In the genomic region with DNA sequence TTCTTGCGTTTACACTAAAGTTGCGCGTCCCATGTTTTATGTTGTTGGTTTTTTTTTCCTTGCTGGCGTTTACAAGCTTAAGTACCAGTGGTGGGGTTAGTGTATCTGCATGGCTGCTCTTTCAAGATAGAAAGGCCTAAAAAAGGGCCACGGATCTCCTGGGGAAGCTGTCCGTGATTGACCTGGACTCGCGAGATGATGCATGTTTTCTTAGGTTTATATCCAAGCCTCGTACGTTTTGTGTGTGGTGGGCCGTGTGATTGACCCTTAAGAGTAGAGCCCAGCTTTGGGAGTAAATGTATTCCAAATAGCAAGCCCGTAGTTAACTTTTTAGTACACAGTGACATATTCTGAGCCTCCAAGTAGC, we compare ENCODE assay signal across 8 cellular contexts. TPM values are rescaled to one million over a fixed set of nuclear protein-coding genes. Genes with fewer than 3 reads are reported as not detected.
DNase-seq lines count a peak whose midpoint lies in the region; ATAC-seq and TF ChIP-seq lines count a peak whose summit lies in the region.
"Not testable (repeated sequence)": the region's sequence is repeated elsewhere in the genome, so short reads cannot be mapped to it uniquely, and the experiment has no call there.

No MANE protein-coding gene starts in this region.

- H3K27ac Mint-ChIP-seq in activated CD4-positive, alpha-beta T cell treated with anti-CD3 and anti-CD28 coated beads, Interleukin-2, amount 10 ng/mL, durations not matched to agents 24 days and 14 days = peak overlapping the region; percentile 90
- peak overlapping the region; percentile 92 for H3K27ac Mint-ChIP-seq in dendritic cell treated with granulocyte-macrophage colony-stimulating factor and Interleukin-4, amounts not matched to agents 40 ng/mL and 50 ng/mL, for 4 days
- peak overlapping the region; percentile 92 to 96 (median 94) for H3K27ac Mint-ChIP-seq in immature natural killer cell

- intact Hi-C loops in activated CD4-positive, alpha-beta T cell treated with anti-CD3 and anti-CD28 coated beads, Interleukin-2, amount 10 ng/mL, durations not matched to agents 24 days and 14 days (cut with micrococcal nuclease); dendritic cell treated with granulocyte-macrophage colony-stimulating factor and Interleukin-4, amounts not matched to agents 40 ng/mL and 50 ng/mL, for 4 days (cut with micrococcal nuclease): not testable (repeated sequence)

- peaks cover 16% of the 10 kb centered on the region for H3K4me1 Mint-ChIP-seq in activated CD4-positive, alpha-beta T cell treated with anti-CD3 and anti-CD28 coated beads, Interleukin-2, amount 10 ng/mL, durations not matched to agents 24 days and 14 days
- H3K4me1 Mint-ChIP-seq in dendritic cell treated with granulocyte-macrophage colony-stimulating factor and Interleukin-4, amounts not matched to agents 40 ng/mL and 50 ng/mL, for 4 days (ENCODE audit: low read depth) = peaks cover 29% of the 10 kb centered on the region
- H3K4me1 Mint-ChIP-seq in immature natural killer cell = peaks cover 36 to 51% of the 10 kb centered on the region in 2 donors

- H3K27ac ChIP-seq in Karpas-422 (ENCODE audit: low read length) (peak overlapping the region; percentile 43; the same call in 1 of the 2 replicates), osteoblast (ENCODE audit: low read depth, low read length) (peak overlapping the region; percentile 77)
- not testable (repeated sequence) for H3K27ac ChIP-seq in urinary bladder (ENCODE audit: low read depth)

- H3K36me3 ChIP-seq in Karpas-422 (ENCODE audit: insufficient read depth, low read length) = peaks cover 10% of the 10 kb centered on the region
- H3K36me3 ChIP-seq in osteoblast (ENCODE audit: insufficient read depth, low read length); urinary bladder (ENCODE audit: insufficient read depth): not testable (repeated sequence)

- not testable (repeated sequence) for DNase-seq in Karpas-422; activated CD4-positive, alpha-beta T cell treated with anti-CD3 and anti-CD28 coated beads, Interleukin-2, amount 10 ng/mL, durations not matched to agents 24 days and 14 days; immature natural killer cell; osteoblast (ENCODE audit: insufficient read length, low spot score, missing footprints)

- not testable (repeated sequence) for H2AFZ ChIP-seq in Karpas-422 (ENCODE audit: low read length)
- H2AFZ ChIP-seq in osteoblast (ENCODE audit: low read length) = peak overlapping the region; percentile 85

- under 1% methylated on average over 12 of the region's 12 CpGs for WGBS in urinary bladder

- H3K9ac ChIP-seq in Karpas-422 (ENCODE audit: low read length) = peak overlapping the region; percentile 70

- peaks cover 22% of the 10 kb centered on the region for H3K4me1 ChIP-seq in Karpas-422 (ENCODE audit: low read length)
- H3K4me1 ChIP-seq in osteoblast (ENCODE audit: insufficient read depth, low read length) = peaks cover 17% of the 10 kb centered on the region
- H3K4me1 ChIP-seq in urinary bladder (ENCODE audit: insufficient read depth) = not testable (repeated sequence)

- H3K4me3 ChIP-seq in Karpas-422 (ENCODE audit: low read length) (peak overlapping the region; percentile 90), osteoblast (ENCODE audit: insufficient read depth, low read length) (peak overlapping the region; percentile 87), urinary bladder (ENCODE audit: low read depth, low read length) (peak overlapping the region; percentile 60)

- H3K27me3 Mint-ChIP-seq in activated CD4-positive, alpha-beta T cell treated with anti-CD3 and anti-CD28 coated beads, Interleukin-2, amount 10 ng/mL, durations not matched to agents 24 days and 14 days; dendritic cell treated with granulocyte-macrophage colony-stimulating factor and Interleukin-4, amounts not matched to agents 40 ng/mL and 50 ng/mL, for 4 days; immature natural killer cell (ENCODE audit: low read depth in 3 of 3): not testable (repeated sequence)

- H3K9me3 Mint-ChIP-seq in activated CD4-positive, alpha-beta T cell treated with anti-CD3 and anti-CD28 coated beads, Interleukin-2, amount 10 ng/mL, durations not matched to agents 24 days and 14 days; dendritic cell treated with granulocyte-macrophage colony-stimulating factor and Interleukin-4, amounts not matched to agents 40 ng/mL and 50 ng/mL, for 4 days; immature natural killer cell: not testable (repeated sequence)

- H4K20me1 ChIP-seq in Karpas-422 (ENCODE audit: insufficient read depth, low read depth, low read length); osteoblast (ENCODE audit: insufficient read depth, low read length): not testable (repeated sequence)

- peak overlapping the region; percentile 99 for H3K4me3 Mint-ChIP-seq in activated CD4-positive, alpha-beta T cell treated with anti-CD3 and anti-CD28 coated beads, Interleukin-2, amount 10 ng/mL, durations not matched to agents 24 days and 14 days
- peak overlapping the region; percentile 100 for H3K4me3 Mint-ChIP-seq in dendritic cell treated with granulocyte-macrophage colony-stimulating factor and Interleukin-4, amounts not matched to agents 40 ng/mL and 50 ng/mL, for 4 days
- H3K4me3 Mint-ChIP-seq in immature natural killer cell = peak overlapping the region; percentile 99 to 100 (median 99)

- H3K9me3 ChIP-seq in Karpas-422 (ENCODE audit: low read length); osteoblast (ENCODE audit: low read depth, low read length): not testable (repeated sequence)

- H3K4me2 ChIP-seq in Karpas-422 (ENCODE audit: low read depth, low read length, poor library complexity, severe bottlenecking) = peak overlapping the region; percentile 72
- H3K4me2 ChIP-seq in osteoblast (ENCODE audit: insufficient read depth, low read length) = peak overlapping the region; percentile 91

- H3K79me2 ChIP-seq in Karpas-422 (ENCODE audit: low read length) (peaks cover 73% of the 10 kb centered on the region), osteoblast (ENCODE audit: insufficient read depth, low read length) (peaks cover 62% of the 10 kb centered on the region)

- peaks cover 18% of the 10 kb centered on the region for H3K36me3 Mint-ChIP-seq in activated CD4-positive, alpha-beta T cell treated with anti-CD3 and anti-CD28 coated beads, Interleukin-2, amount 10 ng/mL, durations not matched to agents 24 days and 14 days (ENCODE audit: low read depth)
- peaks cover 19% of the 10 kb centered on the region for H3K36me3 Mint-ChIP-seq in dendritic cell treated with granulocyte-macrophage colony-stimulating factor and Interleukin-4, amounts not matched to agents 40 ng/mL and 50 ng/mL, for 4 days (ENCODE audit: low read depth)
- not testable (repeated sequence) for H3K36me3 Mint-ChIP-seq in immature natural killer cell

- peak; percentile 17 for ATAC-seq in GM18499 (IDR thresholded peaks at IDR 0.05; ENCODE audit: insufficient read depth, unreplicated experiment)
- peak; percentile 16 for ATAC-seq in HG02571 (IDR thresholded peaks at IDR 0.05; ENCODE audit: unreplicated experiment)

- not testable (repeated sequence) for H3K9me2 ChIP-seq in Karpas-422 (replicated peaks; ENCODE audit: insufficient read depth, low read length)

- TF ChIP-seq CTCF in osteoblast (IDR thresholded peaks at IDR 0.05; ENCODE audit: extremely low read depth, low read depth, low read length) = not testable (repeated sequence)

- not testable (repeated sequence) for H3K27me3 ChIP-seq in Karpas-422 (ENCODE audit: low read length); osteoblast (ENCODE audit: insufficient read depth, low read length)

RNA-seq across cellular contexts. Expression of gene TIMM23B, which starts 0.5 kb away (rescaled TPM):
- total RNA-seq in Karpas-422 (2014; rRNA removed; shearing (Covaris generic); ENCODE audit: low replicate concordance) = 27.9 and 31.7 TPM in 2 replicates
- 29.0 and 30.5 TPM in 2 replicates for total RNA-seq in activated CD4-positive, alpha-beta T cell treated with anti-CD3 and anti-CD28 coated beads, Interleukin-2, amount 10 ng/mL, durations not matched to agents 24 days and 14 days
- 10 to 100 TPM; 13.3 to 16.5 (median 14.1) TPM for polyA plus RNA-seq in immature natural killer cell
- 22.8 and 23.6 TPM in 2 replicates for total RNA-seq in osteoblast
- total RNA-seq in urinary bladder = 16.3 TPM
- 11.4 TPM for polyA plus RNA-seq in urinary bladder

RNA-seq across cellular contexts. Expression of gene PARG, which starts 0.5 kb away (rescaled TPM):
- total RNA-seq in Karpas-422 (2014; rRNA removed; shearing (Covaris generic); ENCODE audit: low replicate concordance) = 43.2 and 47.6 TPM in 2 replicates
- total RNA-seq in activated CD4-positive, alpha-beta T cell treated with anti-CD3 and anti-CD28 coated beads, Interleukin-2, amount 10 ng/mL, durations not matched to agents 24 days and 14 days = 35.1 and 39.2 TPM in 2 replicates
- polyA plus RNA-seq in immature natural killer cell (10 to 100 TPM in 1 of 3 donors, 1 to 10 TPM in 2; 7.5 to 19.3 (median 9.1) TPM), urinary bladder (12.6 TPM)
- total RNA-seq in osteoblast (30.6 and 33.7 TPM in 2 replicates), urinary bladder (65.6 TPM)

RNA-seq across cellular contexts. Expression of gene AGAP6, which starts 45.9 kb away (rescaled TPM):
- total RNA-seq in Karpas-422 (2014; rRNA removed; shearing (Covaris generic); ENCODE audit: low replicate concordance) = 12.0 and 17.1 TPM in 2 replicates
- total RNA-seq in activated CD4-positive, alpha-beta T cell treated with anti-CD3 and anti-CD28 coated beads, Interleukin-2, amount 10 ng/mL, durations not matched to agents 24 days and 14 days = 26.9 and 28.8 TPM in 2 replicates
- polyA plus RNA-seq in immature natural killer cell (1 to 10 TPM in 1 of 3 donors, under 1 TPM in 2; 0.59 to 2.0 (median 0.63) TPM), urinary bladder (8.1 TPM)
- total RNA-seq in osteoblast (3.5 and 4.3 TPM in 2 replicates), urinary bladder (8.2 TPM)
